In the genomic region with DNA sequence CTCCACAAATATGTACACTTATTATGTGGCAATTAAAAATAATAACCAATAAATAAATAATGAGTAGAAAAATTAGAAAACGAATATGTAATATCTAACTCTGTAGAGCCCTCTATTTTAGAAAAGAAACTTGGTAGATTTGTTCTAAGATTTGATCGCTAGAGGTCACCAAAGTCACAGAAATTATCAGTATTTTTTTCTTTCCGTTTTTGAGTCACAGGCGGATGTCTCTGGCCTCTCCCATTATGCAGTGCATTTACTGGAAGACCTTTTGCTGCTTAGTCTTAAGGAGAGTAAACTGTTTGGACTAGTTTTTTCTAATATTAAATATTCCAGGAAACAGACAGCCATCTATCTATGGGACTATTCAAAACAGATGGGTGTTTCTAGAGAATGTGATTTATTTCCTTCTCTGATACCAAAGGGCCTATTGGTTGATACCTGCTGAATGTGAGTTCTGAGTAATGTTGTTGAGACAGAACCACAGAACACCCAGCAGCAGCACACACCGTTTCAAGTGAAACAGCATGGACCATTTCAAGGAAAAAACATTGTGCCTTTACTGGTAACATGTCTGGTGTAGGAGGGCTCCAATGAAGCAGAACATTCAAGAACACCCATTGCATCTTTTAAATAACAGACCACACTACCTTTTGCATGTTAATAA, we compare ENCODE assay signal across 8 cellular contexts. TPM values are rescaled to one million over a fixed set of nuclear protein-coding genes. Genes with fewer than 3 reads are reported as not detected.
DNase-seq lines count a peak whose midpoint lies in the region; ATAC-seq and TF ChIP-seq lines count a peak whose summit lies in the region.

No MANE protein-coding gene starts in this region.

- ATAC-seq in GM19468 (IDR thresholded peaks at IDR 0.05; ENCODE audit: extremely low read depth, unreplicated experiment) (peak; percentile 61), HG03460 (IDR thresholded peaks at IDR 0.05; ENCODE audit: unreplicated experiment) (peak; percentile 74)

- H3K36me3 Mint-ChIP-seq in immature natural killer cell, result no peaks in the 10 kb centered on the region

- in situ Hi-C loops in astrocyte of the spinal cord (cut with HindIII; ENCODE audit: low sequenced_read_pairs), result no loop called here

- no peak overlapping the region for H3K4me3 Mint-ChIP-seq in immature natural killer cell

- H3K4me3 ChIP-seq in astrocyte of the spinal cord (ENCODE audit: low read depth, low read length), result no peak overlapping the region

- no peaks in the 10 kb centered on the region for H3K4me1 Mint-ChIP-seq in immature natural killer cell

- H3K27me3 Mint-ChIP-seq in immature natural killer cell (ENCODE audit: low read depth in 3 of 3), result peaks cover 0 to 4% (median 2%) of the 10 kb centered on the region in 3 donors

- peak; percentile 27 for TF ChIP-seq CTCF in astrocyte of the spinal cord (IDR thresholded peaks at IDR 0.05; ENCODE audit: low read depth, low read length)

- no peaks in the 10 kb centered on the region for H3K9me3 Mint-ChIP-seq in immature natural killer cell

- DNase-seq in activated CD4-positive, alpha-beta T cell treated with anti-CD3 and anti-CD28 coated beads for 4 hours, result peak; percentile 2 to 3
- DNase-seq in activated CD4-positive, alpha-beta T cell treated with anti-CD3 and anti-CD28 coated beads, Interleukin-2, amount 50 U/mL, for 1 hour, result no peak
- DNase-seq in NOMO-1 treated with DMSO at 0.1 percent for 48 hours (lab: John Stamatoyannopoulos, UW; ENCODE audit: unreplicated experiment) (peak; percentile 73), astrocyte of the spinal cord (ENCODE audit: low read depth, low spot score) (peak; percentile 77), immature natural killer cell (peak; percentile 19 to 42 (median 27)), stromal cell of bone marrow (ENCODE audit: low read depth) (peak; percentile 51)

- H3K27ac Mint-ChIP-seq in immature natural killer cell, result no peak overlapping the region

RNA-seq across cellular contexts. Expression of gene GYPA, which starts 34.0 kb away (rescaled TPM):
- polyA plus RNA-seq in immature natural killer cell, result not detected
